In genomic region chr6:27296106-27296783, GRCh38 we compare ENCODE assay signal across 1 cellular context.
A peak's percentile ranks its signal among the peaks of the same experiment; 100 is the strongest.
TF ChIP-seq lines count a peak whose summit lies in the region.

No MANE protein-coding gene starts in this region.

TF ChIP-seq in HEK293, 187 proteins besides CTCF, POLR2A, EP300 and RAD21 (continued from another document and continues in another):
- TF ChIP-seq ZNF221 (tag by site-specific recombination; IDR thresholded peaks at IDR 0.05; ENCODE audit: borderline replicate concordance) (no peak), ZNF704 (tag by site-specific recombination; IDR thresholded peaks at IDR 0.05) (no peak), ZNF391 (tag by site-specific recombination; IDR thresholded peaks at IDR 0.05; ENCODE audit: borderline replicate concordance, low read depth) (no peak), PRDM2 (tag by site-specific recombination; IDR thresholded peaks at IDR 0.05; ENCODE audit: borderline replicate concordance) (no peak), REPIN1 (tag by site-specific recombination; IDR thresholded peaks at IDR 0.05; ENCODE audit: low read depth) (no peak), ZNF146 (tag by site-specific recombination; IDR thresholded peaks at IDR 0.05) (no peak), ZNF223 (tag by site-specific recombination; IDR thresholded peaks at IDR 0.05) (no peak), ZFP69B (tag by site-specific recombination; IDR thresholded peaks at IDR 0.05) (no peak), WT1 (tag by site-specific recombination; IDR thresholded peaks at IDR 0.05) (no peak; the same call in 1 of the 2 replicates), ZNF549 (tag by site-specific recombination; IDR thresholded peaks at IDR 0.05) (no peak), ZNF555 (tag by site-specific recombination; conservative IDR thresholded peaks at IDR 0.05) (no peak), ZNF280C (tag by site-specific recombination; IDR thresholded peaks at IDR 0.05) (no peak), ZNF529 (tag by site-specific recombination; IDR thresholded peaks at IDR 0.05; ENCODE audit: insufficient replicate concordance) (no peak), BCL6B (tag by site-specific recombination; IDR thresholded peaks at IDR 0.05) (no peak), ZNF394 (tag by site-specific recombination; IDR thresholded peaks at IDR 0.05; ENCODE audit: borderline replicate concordance) (peak; percentile 57; the same call in 1 of the 2 replicates), ZNF623 (tag by site-specific recombination; IDR thresholded peaks at IDR 0.05) (no peak), SP3 (tag by site-specific recombination; IDR thresholded peaks at IDR 0.05) (no peak), SP2 (tag by site-specific recombination; IDR thresholded peaks at IDR 0.05) (0 out of 2 replicates have a peak, but pooled peaks have one; percentile 12), KLF7 (tag by site-specific recombination; IDR thresholded peaks at IDR 0.05; ENCODE audit: borderline replicate concordance) (no peak), PRDM6 (tag by site-specific recombination; IDR thresholded peaks at IDR 0.05) (0 out of 2 replicates have a peak, but pooled peaks have one; percentile 44), ZNF175 (tag by site-specific recombination; IDR thresholded peaks at IDR 0.05) (no peak), PRDM1 (tag by site-specific recombination; IDR thresholded peaks at IDR 0.05) (peak; percentile 80), ZNF214 (tag by site-specific recombination; IDR thresholded peaks at IDR 0.05; ENCODE audit: borderline replicate concordance) (no peak), ZBTB20 (tag by site-specific recombination; IDR thresholded peaks at IDR 0.05) (peak; percentile 88)
- TF ChIP-seq, protein P1, sequence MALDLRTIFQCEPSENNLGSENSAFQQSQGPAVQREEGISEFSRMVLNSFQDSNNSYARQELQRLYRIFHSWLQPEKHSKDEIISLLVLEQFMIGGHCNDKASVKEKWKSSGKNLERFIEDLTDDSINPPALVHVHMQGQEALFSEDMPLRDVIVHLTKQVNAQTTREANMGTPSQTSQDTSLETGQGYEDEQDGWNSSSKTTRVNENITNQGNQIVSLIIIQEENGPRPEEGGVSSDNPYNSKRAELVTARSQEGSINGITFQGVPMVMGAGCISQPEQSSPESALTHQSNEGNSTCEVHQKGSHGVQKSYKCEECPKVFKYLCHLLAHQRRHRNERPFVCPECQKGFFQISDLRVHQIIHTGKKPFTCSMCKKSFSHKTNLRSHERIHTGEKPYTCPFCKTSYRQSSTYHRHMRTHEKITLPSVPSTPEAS (tag by site-specific recombination; IDR thresholded peaks at IDR 0.05), result no peak
- TF ChIP-seq, protein P2, sequence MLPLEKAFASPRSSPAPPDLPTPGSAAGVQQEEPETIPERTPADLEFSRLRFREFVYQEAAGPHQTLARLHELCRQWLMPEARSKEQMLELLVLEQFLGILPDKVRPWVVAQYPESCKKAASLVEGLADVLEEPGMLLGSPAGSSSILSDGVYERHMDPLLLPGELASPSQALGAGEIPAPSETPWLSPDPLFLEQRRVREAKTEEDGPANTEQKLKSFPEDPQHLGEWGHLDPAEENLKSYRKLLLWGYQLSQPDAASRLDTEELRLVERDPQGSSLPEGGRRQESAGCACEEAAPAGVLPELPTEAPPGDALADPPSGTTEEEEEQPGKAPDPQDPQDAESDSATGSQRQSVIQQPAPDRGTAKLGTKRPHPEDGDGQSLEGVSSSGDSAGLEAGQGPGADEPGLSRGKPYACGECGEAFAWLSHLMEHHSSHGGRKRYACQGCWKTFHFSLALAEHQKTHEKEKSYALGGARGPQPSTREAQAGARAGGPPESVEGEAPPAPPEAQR (tag by site-specific recombination; IDR thresholded peaks at IDR 0.05), result no peak
- TF ChIP-seq, protein P3, sequence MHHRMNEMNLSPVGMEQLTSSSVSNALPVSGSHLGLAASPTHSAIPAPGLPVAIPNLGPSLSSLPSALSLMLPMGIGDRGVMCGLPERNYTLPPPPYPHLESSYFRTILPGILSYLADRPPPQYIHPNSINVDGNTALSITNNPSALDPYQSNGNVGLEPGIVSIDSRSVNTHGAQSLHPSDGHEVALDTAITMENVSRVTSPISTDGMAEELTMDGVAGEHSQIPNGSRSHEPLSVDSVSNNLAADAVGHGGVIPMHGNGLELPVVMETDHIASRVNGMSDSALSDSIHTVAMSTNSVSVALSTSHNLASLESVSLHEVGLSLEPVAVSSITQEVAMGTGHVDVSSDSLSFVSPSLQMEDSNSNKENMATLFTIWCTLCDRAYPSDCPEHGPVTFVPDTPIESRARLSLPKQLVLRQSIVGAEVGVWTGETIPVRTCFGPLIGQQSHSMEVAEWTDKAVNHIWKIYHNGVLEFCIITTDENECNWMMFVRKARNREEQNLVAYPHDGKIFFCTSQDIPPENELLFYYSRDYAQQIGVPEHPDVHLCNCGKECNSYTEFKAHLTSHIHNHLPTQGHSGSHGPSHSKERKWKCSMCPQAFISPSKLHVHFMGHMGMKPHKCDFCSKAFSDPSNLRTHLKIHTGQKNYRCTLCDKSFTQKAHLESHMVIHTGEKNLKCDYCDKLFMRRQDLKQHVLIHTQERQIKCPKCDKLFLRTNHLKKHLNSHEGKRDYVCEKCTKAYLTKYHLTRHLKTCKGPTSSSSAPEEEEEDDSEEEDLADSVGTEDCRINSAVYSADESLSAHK (tag by site-specific recombination; IDR thresholded peaks at IDR 0.05), result no peak
- TF ChIP-seq, protein P4, sequence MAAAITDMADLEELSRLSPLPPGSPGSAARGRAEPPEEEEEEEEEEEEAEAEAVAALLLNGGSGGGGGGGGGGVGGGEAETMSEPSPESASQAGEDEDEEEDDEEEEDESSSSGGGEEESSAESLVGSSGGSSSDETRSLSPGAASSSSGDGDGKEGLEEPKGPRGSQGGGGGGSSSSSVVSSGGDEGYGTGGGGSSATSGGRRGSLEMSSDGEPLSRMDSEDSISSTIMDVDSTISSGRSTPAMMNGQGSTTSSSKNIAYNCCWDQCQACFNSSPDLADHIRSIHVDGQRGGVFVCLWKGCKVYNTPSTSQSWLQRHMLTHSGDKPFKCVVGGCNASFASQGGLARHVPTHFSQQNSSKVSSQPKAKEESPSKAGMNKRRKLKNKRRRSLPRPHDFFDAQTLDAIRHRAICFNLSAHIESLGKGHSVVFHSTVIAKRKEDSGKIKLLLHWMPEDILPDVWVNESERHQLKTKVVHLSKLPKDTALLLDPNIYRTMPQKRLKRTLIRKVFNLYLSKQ (tag by site-specific recombination; IDR thresholded peaks at IDR 0.05; ENCODE audit: borderline replicate concordance), result no peak
- TF ChIP-seq, protein P5, sequence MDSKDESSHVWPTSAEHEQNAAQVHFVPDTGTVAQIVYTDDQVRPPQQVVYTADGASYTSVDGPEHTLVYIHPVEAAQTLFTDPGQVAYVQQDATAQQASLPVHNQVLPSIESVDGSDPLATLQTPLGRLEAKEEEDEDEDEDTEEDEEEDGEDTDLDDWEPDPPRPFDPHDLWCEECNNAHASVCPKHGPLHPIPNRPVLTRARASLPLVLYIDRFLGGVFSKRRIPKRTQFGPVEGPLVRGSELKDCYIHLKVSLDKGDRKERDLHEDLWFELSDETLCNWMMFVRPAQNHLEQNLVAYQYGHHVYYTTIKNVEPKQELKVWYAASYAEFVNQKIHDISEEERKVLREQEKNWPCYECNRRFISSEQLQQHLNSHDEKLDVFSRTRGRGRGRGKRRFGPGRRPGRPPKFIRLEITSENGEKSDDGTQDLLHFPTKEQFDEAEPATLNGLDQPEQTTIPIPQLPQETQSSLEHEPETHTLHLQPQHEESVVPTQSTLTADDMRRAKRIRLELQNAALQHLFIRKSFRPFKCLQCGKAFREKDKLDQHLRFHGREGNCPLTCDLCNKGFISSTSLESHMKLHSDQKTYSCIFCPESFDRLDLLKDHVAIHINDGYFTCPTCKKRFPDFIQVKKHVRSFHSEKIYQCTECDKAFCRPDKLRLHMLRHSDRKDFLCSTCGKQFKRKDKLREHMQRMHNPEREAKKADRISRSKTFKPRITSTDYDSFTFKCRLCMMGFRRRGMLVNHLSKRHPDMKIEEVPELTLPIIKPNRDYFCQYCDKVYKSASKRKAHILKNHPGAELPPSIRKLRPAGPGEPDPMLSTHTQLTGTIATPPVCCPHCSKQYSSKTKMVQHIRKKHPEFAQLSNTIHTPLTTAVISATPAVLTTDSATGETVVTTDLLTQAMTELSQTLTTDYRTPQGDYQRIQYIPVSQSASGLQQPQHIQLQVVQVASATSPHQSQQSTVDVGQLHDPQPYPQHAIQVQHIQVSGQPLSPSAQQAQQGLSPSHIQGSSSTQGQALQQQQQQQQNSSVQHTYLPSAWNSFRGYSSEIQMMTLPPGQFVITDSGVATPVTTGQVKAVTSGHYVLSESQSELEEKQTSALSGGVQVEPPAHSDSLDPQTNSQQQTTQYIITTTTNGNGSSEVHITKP (tag by site-specific recombination; IDR thresholded peaks at IDR 0.05), result peak; percentile 79
